27 cellular contexts compared by ENCODE assay signal in the genomic region with DNA sequence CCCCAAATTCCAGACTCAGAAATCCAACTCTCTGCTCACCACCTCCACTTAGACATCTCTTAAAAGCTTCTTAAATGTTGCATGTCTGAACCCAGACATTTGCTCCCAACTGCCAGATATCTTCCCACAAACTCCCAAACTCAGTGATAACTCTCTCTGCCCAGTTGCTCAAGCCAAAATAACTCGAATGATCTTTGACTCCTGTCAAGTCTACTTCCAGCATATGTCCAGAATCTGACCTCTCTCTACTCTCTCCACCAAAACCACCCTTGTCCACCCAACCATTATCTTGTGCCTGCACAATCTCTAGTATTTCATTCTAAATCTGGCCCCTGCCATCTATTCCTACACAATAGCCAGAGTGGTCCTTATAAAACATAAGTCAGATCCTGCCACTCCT.
"Had no signal": no experiment of that assay in that cellular context is flagged by ENCODE, and none has a peak within 500 bp of the region (broad histone marks: within the 10 kb centered on the region; RNA-seq: fewer than 3 reads in every experiment).

No MANE protein-coding gene starts in this region.

- H3K27me3 ChIP-seq: colonic mucosa, dorsolateral prefrontal cortex, esophagus muscularis mucosa, esophagus squamous epithelium, foreskin keratinocyte, gastrocnemius medialis, gastroesophageal sphincter, heart left ventricle, heart right ventricle had no signal

- ATAC-seq: effector memory CD8-positive, alpha-beta T cell; esophagus mucosa; foreskin keratinocyte; gastrocnemius medialis; gastroesophageal sphincter; heart left ventricle; heart right ventricle had no signal

- FAIRE-seq: colon, endometrium, endothelial cell of umbilical vein, frontal cortex had no signal

- H3K4me1 ChIP-seq: colonic mucosa, esophagus muscularis mucosa, esophagus squamous epithelium, foreskin keratinocyte, gastrocnemius medialis, gastroesophageal sphincter, heart left ventricle, heart right ventricle had no signal

- H3K4me3 ChIP-seq: colonic mucosa, coronary artery, dorsolateral prefrontal cortex, esophagus muscularis mucosa, esophagus squamous epithelium, gastrocnemius medialis, gastroesophageal sphincter, heart left ventricle, heart right ventricle had no signal

- DNase-seq: colonic mucosa; dermis blood vessel endothelial cell; dorsolateral prefrontal cortex; effector CD4-positive, alpha-beta T cell; effector CD8-positive, alpha-beta T cell; effector memory CD4-positive, alpha-beta T cell; effector memory CD8-positive, alpha-beta T cell; endodermal cell; erythroblast; esophagus squamous epithelium; foreskin fibroblast; foreskin keratinocyte; foreskin melanocyte; gastrocnemius medialis; glutamatergic neuron; head of caudate nucleus; heart left ventricle; heart right ventricle had no signal

- H3K27ac ChIP-seq: colonic mucosa, coronary artery, dorsolateral prefrontal cortex, epithelial cell of prostate, esophagus muscularis mucosa, esophagus squamous epithelium, foreskin keratinocyte, gastrocnemius medialis, gastroesophageal sphincter, heart left ventricle, heart right ventricle had no signal

- H3K36me3 ChIP-seq: colonic mucosa, esophagus muscularis mucosa, esophagus squamous epithelium, gastrocnemius medialis, gastroesophageal sphincter, heart left ventricle, heart right ventricle had no signal

- H3K9me3 ChIP-seq: colonic mucosa, esophagus muscularis mucosa, esophagus squamous epithelium, gastrocnemius medialis, gastroesophageal sphincter, heart left ventricle, heart right ventricle had no signal
